In the genomic region with DNA sequence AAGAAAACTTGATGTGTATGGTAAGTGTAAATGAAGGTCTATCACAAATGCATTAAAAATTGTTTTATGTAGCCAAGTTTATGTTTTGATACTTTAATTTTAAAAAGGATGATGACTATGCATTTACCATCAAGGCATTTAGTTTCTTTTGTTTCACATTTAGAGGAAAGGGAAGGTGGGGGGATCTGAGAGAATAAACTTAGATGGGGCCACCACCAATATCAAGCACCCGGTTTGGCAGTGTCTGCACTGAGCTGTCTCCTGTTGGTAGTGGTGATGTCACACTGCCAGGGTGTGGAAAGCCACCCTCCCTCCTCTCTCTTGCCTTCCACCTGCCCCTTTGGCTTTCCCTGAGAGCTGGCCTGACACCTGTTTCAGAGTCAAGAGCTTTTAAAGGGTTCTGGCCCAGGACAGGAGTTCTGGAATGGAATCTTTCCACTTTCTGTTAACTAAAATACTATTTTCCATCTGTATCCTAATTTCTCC, we compare ENCODE assay signal across 17 cellular contexts. TPM values are rescaled to one million over a fixed set of nuclear protein-coding genes. Genes with fewer than 3 reads are reported as not detected.
A peak's percentile ranks its signal among the peaks of the same experiment; 100 is the strongest.
DNase-seq lines count a peak whose midpoint lies in the region; TF ChIP-seq lines count a peak whose summit lies in the region.
"Had no signal": no experiment of that assay in that cellular context is flagged by ENCODE, and none has a peak within 500 bp of the region (broad histone marks: within the 10 kb centered on the region; RNA-seq: fewer than 3 reads in every experiment).

No MANE protein-coding gene starts in this region.

- no peak for TF ChIP-seq CTCF in 22Rv1 (IDR thresholded peaks at IDR 0.05)

- H3K4me3 ChIP-seq in BLaER1: no peak overlapping the region
- H3K4me3 ChIP-seq: GM23248, suprapubic skin had no signal

- H3K27me3 ChIP-seq in BLaER1: no peaks in the 10 kb centered on the region
- H3K27me3 ChIP-seq: BE2C, suprapubic skin had no signal

- H3K4me1 ChIP-seq in BLaER1: peaks cover 12% of the 10 kb centered on the region
- H3K4me1 ChIP-seq: BE2C, suprapubic skin had no signal

- DNase-seq in islet precursor cell (peak; percentile 65), NCI-H2171 (lab: John Stamatoyannopoulos, UW) (no peak), HPDE6-E6E7 (ENCODE audit: extremely low spot score) (no peak), cortex of kidney (lab: John Stamatoyannopoulos, UW) (no peak), NOMO-1 treated with DMSO at 0.1 percent for 48 hours (lab: John Stamatoyannopoulos, UW; ENCODE audit: unreplicated experiment) (no peak)
- DNase-seq: amygdala; BE2C; GM23248; NCI-H146; NCI-H446; small intestine; stimulated activated CD4-positive, alpha-beta T cell treated with anti-CD3 and anti-CD28 coated beads, Interleukin-4, amount 100 ng/mL, for 24 hours had no signal

- H4K20me1 ChIP-seq in BLaER1: no peaks in the 10 kb centered on the region

- peaks cover 42% of the 10 kb centered on the region for H3K36me3 ChIP-seq in BLaER1

- no peaks in the 10 kb centered on the region for H3K9me3 ChIP-seq in BLaER1
- H3K9me3 ChIP-seq: BE2C, suprapubic skin had no signal

- H3K27ac ChIP-seq in 22Rv1 (peak overlapping the region; percentile 30), BLaER1 (no peak overlapping the region)
- H3K27ac ChIP-seq: GM23248, suprapubic skin, VCaP had no signal

- H3K4me2 ChIP-seq in BLaER1: peak overlapping the region; percentile 25

- no peak overlapping the region for H3K9ac ChIP-seq in BLaER1
- H3K9ac ChIP-seq: GM23248 had no signal

TF ChIP-seq in PFSK-1, 5 proteins besides CTCF, POLR2A, EP300 and RAD21:
- TF ChIP-seq SIN3A (IDR thresholded peaks at IDR 0.05; ENCODE audit: borderline replicate concordance, insufficient read depth, low read length) (no peak), POLR2AphosphoS5 (IDR thresholded peaks at IDR 0.05; ENCODE audit: low read depth, low read length) (peak; percentile 43)

RNA-seq across cellular contexts. Expression of gene ATF3, which starts 13.3 kb away (rescaled TPM):
- 155 TPM for polyA plus RNA-seq in PFSK-1 (2012; ENCODE audit: insufficient read length, low read depth)
